15 cellular contexts compared by ENCODE assay signal in the genomic region with DNA sequence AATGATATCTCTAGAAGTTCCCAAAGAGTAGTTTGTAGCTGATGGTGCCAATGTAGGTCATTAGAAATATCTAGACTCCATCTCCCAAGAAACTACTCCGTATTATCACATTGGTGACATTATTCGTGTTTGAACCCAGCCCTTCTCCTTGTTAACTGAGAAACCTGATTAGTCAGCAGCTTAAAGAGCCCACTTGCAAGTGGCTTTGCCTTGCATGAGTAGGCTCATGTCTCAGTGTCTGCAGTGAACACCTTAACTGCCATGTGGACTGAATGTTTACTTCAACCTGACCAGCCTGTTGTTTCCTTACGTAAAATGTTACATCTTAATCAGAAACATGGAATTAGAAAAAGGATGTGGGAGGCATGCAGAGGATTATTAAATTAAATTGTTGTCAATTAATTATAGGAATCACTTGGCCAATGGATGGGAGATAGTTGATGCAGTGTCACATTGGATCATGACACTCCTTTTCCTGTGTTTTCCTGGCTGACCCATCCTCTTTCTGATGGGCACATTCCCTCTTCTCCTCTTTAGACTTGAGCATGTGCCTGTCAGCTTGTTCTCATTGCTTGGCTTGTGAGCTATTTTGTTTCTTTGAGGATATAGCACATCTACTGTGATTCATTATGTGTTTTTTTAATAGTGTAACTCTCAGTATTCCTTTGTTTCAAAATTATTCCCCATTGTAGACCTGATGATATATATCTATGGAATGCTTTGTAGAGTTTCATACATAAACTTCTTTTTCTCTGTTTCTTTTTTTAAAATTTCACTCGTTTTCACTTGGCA. TPM values are rescaled to one million over a fixed set of nuclear protein-coding genes. Genes with fewer than 3 reads are reported as not detected.
DNase-seq lines count a peak whose midpoint lies in the region; ATAC-seq, FAIRE-seq and TF ChIP-seq lines count a peak whose summit lies in the region.
"Had no signal": no experiment of that assay in that cellular context is flagged by ENCODE, and none has a peak within 500 bp of the region (broad histone marks: within the 10 kb centered on the region; RNA-seq: fewer than 3 reads in every experiment).

No MANE protein-coding gene starts in this region.

- peaks cover 49% of the 10 kb centered on the region for H4K20me1 ChIP-seq in neural progenitor cell (ENCODE audit: low read depth)

- H3K27ac ChIP-seq in lower lobe of right lung = peak overlapping the region; percentile 9
- no peak overlapping the region for H3K27ac ChIP-seq in neural progenitor cell

- H3K27me3 ChIP-seq in bronchial epithelial cell (ENCODE audit: control insufficient read depth, insufficient read depth, low read length) (no peaks in the 10 kb centered on the region), lower lobe of right lung (ENCODE audit: low read depth) (no peaks in the 10 kb centered on the region), neural progenitor cell (no peaks in the 10 kb centered on the region)

- peaks cover 22% of the 10 kb centered on the region for H3K9me3 Mint-ChIP-seq in neural progenitor cell
- H3K9me3 Mint-ChIP-seq in activated CD4-positive, alpha-beta memory T cell treated with anti-CD3 and anti-CD28 coated beads, Interleukin-2, amount 10 ng/mL, durations not matched to agents 7 days and 5 days = peaks cover 2% of the 10 kb centered on the region
- H3K9me3 Mint-ChIP-seq: IgD-negative memory B cell, natural killer cell had no signal

- H3K9ac ChIP-seq in neural progenitor cell = no peak overlapping the region

- no peak for FAIRE-seq in bronchial epithelial cell (lab: Jason Lieb, UNC)

- H3K36me3 ChIP-seq in bronchial epithelial cell (ENCODE audit: control insufficient read depth, insufficient read depth, low read length) (no peaks in the 10 kb centered on the region), lower lobe of right lung (no peaks in the 10 kb centered on the region), neural progenitor cell (no peaks in the 10 kb centered on the region)

- CTCF ChIA-PET in activated CD4-positive, alpha-beta memory T cell treated with anti-CD3 and anti-CD28 coated beads, Interleukin-2, amount 10 ng/mL, durations not matched to agents 7 days and 5 days (lab: Charles Lee) = interaction anchor here (0.9 to 6.0 kb wide), 6 partner anchors 9 to 180 kb away, joined by 3 to 40 read pairs (median 4); no protein-coding TSS in a partner anchor

- H3K36me3 Mint-ChIP-seq in neural progenitor cell = peaks cover 23% of the 10 kb centered on the region
- peaks cover 11% of the 10 kb centered on the region for H3K36me3 Mint-ChIP-seq in activated CD4-positive, alpha-beta memory T cell treated with anti-CD3 and anti-CD28 coated beads, Interleukin-2, amount 10 ng/mL, durations not matched to agents 7 days and 5 days (ENCODE audit: low read depth)
- H3K36me3 Mint-ChIP-seq: natural killer cell had no signal

- no peak overlapping the region for H3K4me2 ChIP-seq in neural progenitor cell

- H3K4me3 Mint-ChIP-seq in neural progenitor cell = no peak overlapping the region
- H3K4me3 Mint-ChIP-seq in activated CD4-positive, alpha-beta memory T cell treated with anti-CD3 and anti-CD28 coated beads, Interleukin-2, amount 10 ng/mL, durations not matched to agents 7 days and 5 days = no peak overlapping the region
- H3K4me3 Mint-ChIP-seq: activated naive CD8-positive, alpha-beta T cell treated with anti-CD3 and anti-CD28 coated beads, Interleukin-2, amount 10 ng/mL, durations not matched to agents 7 days and 5 days; dendritic cell treated with granulocyte-macrophage colony-stimulating factor and Interleukin-4, amounts not matched to agents 40 ng/mL and 50 ng/mL, for 4 days; IgD-negative memory B cell; natural killer cell had no signal

- H3K9me3 ChIP-seq in lower lobe of right lung (peaks cover 11% of the 10 kb centered on the region), neural progenitor cell (ENCODE audit: low read depth) (no peaks in the 10 kb centered on the region)

- no peak overlapping the region for H2AFZ ChIP-seq in neural progenitor cell (replicated peaks)

- intact Hi-C loops in lower lobe of right lung (cut with DNase I) = no loop called here
- intact Hi-C loops in Right ventricle myocardium inferior (cut with DNase I) = no loop called here

- DNase-seq in DMS79 treated with DMSO at 0.1 percent for 48 hours (lab: John Stamatoyannopoulos, UW) (peak; percentile 17), LHCN-M2 (ENCODE audit: low read depth) (peak; percentile 81), bronchial epithelial cell (ENCODE audit: low read depth) (peak; percentile 75), lower lobe of right lung (no peak), neural progenitor cell (ENCODE audit: low spot score) (no peak), NOMO-1 treated with DMSO at 0.1 percent for 48 hours (lab: John Stamatoyannopoulos, UW; ENCODE audit: unreplicated experiment) (no peak), Right ventricle myocardium inferior (ENCODE audit: missing footprints) (no peak)
- DNase-seq in activated CD4-positive, alpha-beta memory T cell treated with anti-CD3 and anti-CD28 coated beads, Interleukin-2, amount 10 ng/mL, durations not matched to agents 7 days and 5 days = no peak
- DNase-seq: activated naive CD8-positive, alpha-beta T cell treated with anti-CD3 and anti-CD28 coated beads, Interleukin-2, amount 10 ng/mL, durations not matched to agents 7 days and 5 days; left cardiac atrium; natural killer cell; NCI-H1694; substantia nigra had no signal

- H3K4me3 ChIP-seq in bronchial epithelial cell (ENCODE audit: low read depth, low read length) = no peak overlapping the region
- no peak overlapping the region for H3K4me3 ChIP-seq in lower lobe of right lung
- H3K4me3 ChIP-seq in neural progenitor cell = no peak overlapping the region

- no peaks in the 10 kb centered on the region for H3F3A ChIP-seq in neural progenitor cell (ENCODE audit: low read depth)

- peaks cover 91% of the 10 kb centered on the region for H3K79me2 ChIP-seq in neural progenitor cell (ENCODE audit: low read depth)

- H3K27ac Mint-ChIP-seq in neural progenitor cell = no peak overlapping the region
- no peak overlapping the region for H3K27ac Mint-ChIP-seq in activated CD4-positive, alpha-beta memory T cell treated with anti-CD3 and anti-CD28 coated beads, Interleukin-2, amount 10 ng/mL, durations not matched to agents 7 days and 5 days
- H3K27ac Mint-ChIP-seq: activated naive CD8-positive, alpha-beta T cell treated with anti-CD3 and anti-CD28 coated beads, Interleukin-2, amount 10 ng/mL, durations not matched to agents 7 days and 5 days; natural killer cell had no signal

- no peak for TF ChIP-seq CTCF in bronchial epithelial cell (IDR thresholded peaks at IDR 0.05; ENCODE audit: insufficient read depth, low read length, severe bottlenecking)
- no peak for TF ChIP-seq CTCF in lower lobe of right lung (IDR thresholded peaks at IDR 0.05)
- TF ChIP-seq CTCF in neural progenitor cell (IDR thresholded peaks at IDR 0.05) = no peak

- ATAC-seq in lower lobe of right lung (no peak), Right ventricle myocardium inferior (no peak)
- ATAC-seq: natural killer cell had no signal

- H3K4me1 Mint-ChIP-seq in neural progenitor cell = no peaks in the 10 kb centered on the region
- peaks cover 6% of the 10 kb centered on the region for H3K4me1 Mint-ChIP-seq in activated CD4-positive, alpha-beta memory T cell treated with anti-CD3 and anti-CD28 coated beads, Interleukin-2, amount 10 ng/mL, durations not matched to agents 7 days and 5 days

- no peaks in the 10 kb centered on the region for H3K27me3 Mint-ChIP-seq in neural progenitor cell (ENCODE audit: insufficient read depth, low read depth)
- no peaks in the 10 kb centered on the region for H3K27me3 Mint-ChIP-seq in activated CD4-positive, alpha-beta memory T cell treated with anti-CD3 and anti-CD28 coated beads, Interleukin-2, amount 10 ng/mL, durations not matched to agents 7 days and 5 days
- H3K27me3 Mint-ChIP-seq: activated naive CD8-positive, alpha-beta T cell treated with anti-CD3 and anti-CD28 coated beads, Interleukin-2, amount 10 ng/mL, durations not matched to agents 7 days and 5 days; dendritic cell treated with granulocyte-macrophage colony-stimulating factor and Interleukin-4, amounts not matched to agents 40 ng/mL and 50 ng/mL, for 4 days; IgD-negative memory B cell had no signal

- POLR2A ChIA-PET in activated CD4-positive, alpha-beta memory T cell treated with anti-CD3 and anti-CD28 coated beads, Interleukin-2, amount 10 ng/mL, durations not matched to agents 7 days and 5 days (lab: Charles Lee) = no interaction called here

- peaks cover 51% of the 10 kb centered on the region for H3K4me1 ChIP-seq in lower lobe of right lung
- H3K4me1 ChIP-seq in neural progenitor cell = no peaks in the 10 kb centered on the region

RNA-seq across cellular contexts. Expression of a gene that starts 18.0 kb away (rescaled TPM):
- total RNA-seq in LHCN-M2 (2014; rRNA removed) (114 and 127 TPM in 2 replicates), bronchial epithelial cell (29.4 and 35.0 TPM in 2 replicates), lower lobe of right lung (49.8 TPM), neural progenitor cell (ENCODE audit: low replicate concordance) (99.0 and 121 TPM in 2 replicates), Right ventricle myocardium inferior (22.9 TPM)
- 54.1 TPM for polyA plus RNA-seq in LHCN-M2 (2012)
- total RNA-seq in activated CD4-positive, alpha-beta memory T cell treated with anti-CD3 and anti-CD28 coated beads, Interleukin-2, amount 10 ng/mL, durations not matched to agents 7 days and 5 days = 10 to 100 TPM; 24.4 to 28.9 TPM

Comparison
In these comparisons a context has a peak if more than half of its experiments do, and no peak if none do; other contexts are left out.
1. DNase-seq: peak in DMS79 treated with DMSO at 0.1 percent for 48 hours (single experiment), LHCN-M2 (single experiment) and bronchial epithelial cell (single experiment); none in lower lobe of right lung (single experiment), neural progenitor cell (single experiment), NOMO-1 treated with DMSO at 0.1 percent for 48 hours (single experiment), Right ventricle myocardium inferior (single experiment) and activated CD4-positive, alpha-beta memory T cell treated with anti-CD3 and anti-CD28 coated beads, Interleukin-2, amount 10 ng/mL, durations not matched to agents 7 days and 5 days (single experiment).